In the genomic region with DNA sequence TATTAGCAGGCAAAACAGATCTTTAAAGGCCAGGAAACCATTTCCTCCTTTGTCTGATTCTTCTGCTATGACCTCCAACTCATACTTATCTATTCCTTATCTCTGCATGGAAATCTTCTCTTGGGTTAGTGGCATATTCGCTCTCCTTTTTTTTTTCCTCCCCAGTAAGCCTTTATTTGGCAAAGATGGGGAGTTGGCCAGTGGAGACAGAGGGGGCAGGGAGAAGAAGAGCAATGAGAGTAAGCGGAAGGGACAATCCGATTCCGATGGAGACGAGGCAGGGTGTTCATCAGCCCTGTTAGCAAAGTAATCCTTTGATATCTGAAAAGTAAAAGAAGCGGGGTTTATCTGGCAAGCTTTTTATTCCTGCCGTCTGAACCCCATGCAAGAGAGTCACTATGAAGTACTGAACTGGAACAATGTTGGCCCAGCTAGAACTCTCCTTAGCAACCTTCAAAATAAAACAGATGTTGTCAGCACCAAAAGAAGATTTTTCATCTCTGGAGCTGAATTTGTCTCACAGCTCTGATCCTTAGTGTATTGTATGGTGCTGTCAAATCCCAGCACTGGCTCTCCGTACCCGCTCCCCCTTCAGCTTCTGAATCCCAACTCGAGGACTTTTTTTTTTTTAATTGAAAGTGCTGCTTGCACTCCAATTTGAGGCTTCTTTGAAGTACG, we compare ENCODE assay signal across 14 cellular contexts. TPM values are rescaled to one million over a fixed set of nuclear protein-coding genes. Genes with fewer than 3 reads are reported as not detected.
DNase-seq lines count a peak whose midpoint lies in the region; ATAC-seq and TF ChIP-seq lines count a peak whose summit lies in the region.
"Had no signal": no experiment of that assay in that cellular context is flagged by ENCODE, and none has a peak within 500 bp of the region (broad histone marks: within the 10 kb centered on the region; RNA-seq: fewer than 3 reads in every experiment).

No MANE protein-coding gene starts in this region.

- H3K4me1 ChIP-seq in hepatocyte (ENCODE audit: insufficient read depth) (peaks cover 16% of the 10 kb centered on the region), sigmoid colon (peaks cover 0 to 87% (median 65%) of the 10 kb centered on the region in 4 donors)
- H3K4me1 ChIP-seq: spleen had no signal

- no peaks in the 10 kb centered on the region for H3K79me2 ChIP-seq in hepatocyte

- no peaks in the 10 kb centered on the region for H3K36me3 Mint-ChIP-seq in activated CD4-positive, alpha-beta T cell treated with anti-CD3 and anti-CD28 coated beads for 36 hours (ENCODE audit: low read depth)

- CTCF ChIA-PET in activated CD4-positive, alpha-beta T cell treated with anti-CD3 and anti-CD28 coated beads for 36 hours (lab: Charles Lee): interaction anchor here (0.6 to 1.4 kb wide), 5 partner anchors 16 to 98 kb away, joined by 3 to 10 read pairs (median 4); no protein-coding TSS in a partner anchor

- H3K4me1 Mint-ChIP-seq in activated CD4-positive, alpha-beta T cell treated with anti-CD3 and anti-CD28 coated beads for 36 hours: peaks cover 6% of the 10 kb centered on the region

- TF ChIP-seq EP300 in sigmoid colon (IDR thresholded peaks at IDR 0.05): no peak

- intact Hi-C loops in dorsolateral prefrontal cortex (cut with DNase I) (no loop called here), sigmoid colon (cut with DNase I) (loop anchor here (5.0 kb wide), 2 partner anchors 37 to 38 kb away; no protein-coding TSS in a partner anchor)
- intact Hi-C loops in activated CD4-positive, alpha-beta T cell treated with anti-CD3 and anti-CD28 coated beads for 36 hours (cut with DNase I, micrococcal nuclease): no loop called here

- H3K27ac Mint-ChIP-seq in activated CD4-positive, alpha-beta T cell treated with anti-CD3 and anti-CD28 coated beads for 36 hours: no peak overlapping the region

- H3K4me3 ChIP-seq in dorsolateral prefrontal cortex (peak overlapping the region in 26 of 59 donors; percentile 0 to 40 (median 18)), hepatocyte (no peak overlapping the region), sigmoid colon (peak overlapping the region in 3 of 4 donors; percentile 18 to 34 (median 24))
- H3K4me3 ChIP-seq: spleen had no signal

- TF ChIP-seq POLR2A in sigmoid colon (IDR thresholded peaks at IDR 0.05): no peak

- peak; percentile 12 for DNase-seq in Ammon's horn (ENCODE audit: low spot score)
- DNase-seq in dorsolateral prefrontal cortex: no peak
- no peak for DNase-seq in hepatocyte (ENCODE audit: low spot score)
- DNase-seq in sigmoid colon: no peak
- no peak for DNase-seq in GM13977 (ENCODE audit: low spot score)
- no peak for DNase-seq in GF-D8 (lab: John Stamatoyannopoulos, UW)
- DNase-seq in activated CD4-positive, alpha-beta T cell treated with anti-CD3 and anti-CD28 coated beads for 36 hours: no peak
- DNase-seq: activated CD8-positive, alpha-beta memory T cell treated with anti-CD3 and anti-CD28 coated beads, Interleukin-2, amount 50 U/mL, for 48 hours; KG1; naive thymus-derived CD4-positive, alpha-beta T cell; NCI-H187 treated with DMSO at 0.1 percent for 48 hours; spleen had no signal

- no peaks in the 10 kb centered on the region for H3K9me2 ChIP-seq in hepatocyte (replicated peaks; ENCODE audit: insufficient read depth)

- H3K27me3 ChIP-seq in dorsolateral prefrontal cortex (no peaks in the 10 kb centered on the region), hepatocyte (no peaks in the 10 kb centered on the region), sigmoid colon (no peaks in the 10 kb centered on the region)
- H3K27me3 ChIP-seq: spleen had no signal

- POLR2A ChIA-PET in activated CD4-positive, alpha-beta T cell treated with anti-CD3 and anti-CD28 coated beads for 36 hours (lab: Charles Lee): no interaction called here

- H3K9me3 ChIP-seq in hepatocyte (ENCODE audit: low read depth) (no peaks in the 10 kb centered on the region), sigmoid colon (no peaks in the 10 kb centered on the region)
- H3K9me3 ChIP-seq: spleen had no signal

- no peaks in the 10 kb centered on the region for H3K9me3 Mint-ChIP-seq in activated CD4-positive, alpha-beta T cell treated with anti-CD3 and anti-CD28 coated beads for 36 hours (ENCODE audit: low read depth)
- H3K9me3 Mint-ChIP-seq: naive thymus-derived CD4-positive, alpha-beta T cell had no signal

- no peaks in the 10 kb centered on the region for H3K27me3 Mint-ChIP-seq in activated CD4-positive, alpha-beta T cell treated with anti-CD3 and anti-CD28 coated beads for 36 hours
- H3K27me3 Mint-ChIP-seq: naive thymus-derived CD4-positive, alpha-beta T cell had no signal

- no peak overlapping the region for H3K4me3 Mint-ChIP-seq in activated CD4-positive, alpha-beta T cell treated with anti-CD3 and anti-CD28 coated beads for 36 hours
- H3K4me3 Mint-ChIP-seq: naive thymus-derived CD4-positive, alpha-beta T cell had no signal

- H3K4me2 ChIP-seq in hepatocyte: peak overlapping the region; percentile 15

- H4K20me1 ChIP-seq in hepatocyte (ENCODE audit: insufficient read depth, poor library complexity, severe bottlenecking): no peaks in the 10 kb centered on the region

- H3K27ac ChIP-seq in dorsolateral prefrontal cortex (peak overlapping the region in 30 of 59 donors; percentile 10 to 67 (median 35)), hepatocyte (peak overlapping the region; percentile 6), sigmoid colon (peak overlapping the region; percentile 82 to 89 (median 86))
- H3K27ac ChIP-seq: spleen had no signal

- 50% methylated on average over 11 of the region's 11 CpGs for WGBS in hepatocyte (ENCODE audit: low lambda C conversion rate, missing lambda C conversion rate)
- 80 to 90% methylated on average over 11 of the region's 11 CpGs for WGBS in sigmoid colon, 2 donors

- in situ Hi-C loops in GM13977 (cut with MboI; ENCODE audit: low pct_unique_long_range_greater_than_20kb, low sequenced_read_pairs, unreplicated experiment): no loop called here

- no peak for ATAC-seq in GM21367 (IDR thresholded peaks at IDR 0.05; ENCODE audit: unreplicated experiment)
- no peak for ATAC-seq in activated CD4-positive, alpha-beta T cell treated with anti-CD3 and anti-CD28 coated beads for 36 hours
- ATAC-seq: naive thymus-derived CD4-positive, alpha-beta T cell had no signal

- no peak overlapping the region for H2AFZ ChIP-seq in hepatocyte

- TF ChIP-seq CTCF in dorsolateral prefrontal cortex (IDR thresholded peaks at IDR 0.05 in 54 of 56, conservative IDR thresholded peaks at IDR 0.05 in 2 of 56; ENCODE audit: low read depth in 1 of 56, partially characterized antibody in 56 of 56) (no peak), hepatocyte (IDR thresholded peaks at IDR 0.05; ENCODE audit: poor library complexity) (no peak), sigmoid colon (IDR thresholded peaks at IDR 0.05) (no peak), GM13977 (IDR thresholded peaks at IDR 0.05; ENCODE audit: extremely low read depth, insufficient read depth, missing control alignments) (no peak)

- H3K36me3 ChIP-seq in hepatocyte (replicated peaks; ENCODE audit: insufficient read depth, low read depth) (no peaks in the 10 kb centered on the region), sigmoid colon (peaks cover 0 to 17% (median 3%) of the 10 kb centered on the region in 4 donors)

RNA-seq across cellular contexts. Expression of a gene that starts 40.9 kb away (rescaled TPM):
- total RNA-seq in dorsolateral prefrontal cortex: 10 to 100 TPM; 10.1 to 48.6 (median 27.8) TPM
- 31.0 and 37.7 TPM in 2 replicates for total RNA-seq in hepatocyte
- 16.0 and 16.6 TPM in 2 replicates for polyA plus RNA-seq in hepatocyte
- total RNA-seq in sigmoid colon: 100 to 1,000 TPM in 2 of 4 donors, 10 to 100 TPM in 2; 77.3 to 179 (median 109) TPM
- polyA plus RNA-seq in sigmoid colon: 10 to 100 TPM in 2 of 3 donors, 1 to 10 TPM in 1; 6.6 to 38.8 (median 11.8) TPM
- total RNA-seq in activated CD4-positive, alpha-beta T cell treated with anti-CD3 and anti-CD28 coated beads for 36 hours: 10 to 100 TPM; 11.6 to 11.8 TPM

RNA-seq across cellular contexts. Expression of a gene that starts 50.9 kb away (rescaled TPM):
- total RNA-seq in dorsolateral prefrontal cortex: 10 to 100 TPM in 1 of 120 experiments, 1 to 10 TPM in 118, under 1 TPM in 1; 0.74 to 11.0 (median 3.5) TPM
- 0.13 and 0.60 TPM in 2 replicates for total RNA-seq in hepatocyte
- polyA plus RNA-seq in hepatocyte: not detected in 2 replicates
- total RNA-seq in sigmoid colon: 1 to 10 TPM in 2 of 4 donors, under 1 TPM in 2; 0.66 to 1.4 (median 1.0) TPM
- polyA plus RNA-seq in sigmoid colon: 1 to 10 TPM in 2 of 3 donors, under 1 TPM in 1; 0.60 to 1.7 (median 1.6) TPM
- total RNA-seq in activated CD4-positive, alpha-beta T cell treated with anti-CD3 and anti-CD28 coated beads for 36 hours: under 1 TPM; 0.30 to 0.60 TPM
- total RNA-seq: SK-MEL-5 had no signal

Comparison
In these comparisons a context has a peak if more than half of its experiments do, and no peak if none do; other contexts are left out.
1. H3K27ac ChIP-seq: peak in every context shown above with its lines; median percentile 86 in sigmoid colon; 35 in dorsolateral prefrontal cortex; 6 in hepatocyte.